Comparison of ENCODE assay signal across 8 cellular contexts in genomic region chr1:92804721-92805169, GRCh38. TPM values are rescaled to one million over a fixed set of nuclear protein-coding genes. Genes with fewer than 3 reads are reported as not detected.
A peak's percentile ranks its signal among the peaks of the same experiment; 100 is the strongest.
DNase-seq lines count a peak whose midpoint lies in the region; ATAC-seq and TF ChIP-seq lines count a peak whose summit lies in the region.

No MANE protein-coding gene starts in this region.

- TF ChIP-seq RAD21 in liver (IDR thresholded peaks at IDR 0.05): no peak

- intact Hi-C loops in A673 (cut with micrococcal nuclease; ENCODE audit: unreplicated experiment): no loop called here
- intact Hi-C loops in tibial artery (cut with DNase I; ENCODE audit: low total_unique reads): no loop called here

- H3K36me3 ChIP-seq in A673 (ENCODE audit: insufficient read depth, low read length, poor library complexity, severe bottlenecking) (no peaks in the 10 kb centered on the region), liver (ENCODE audit: control insufficient read depth in 4 of 4, insufficient read depth in 3 of 4, low read depth in 1 of 4, low read length in 3 of 4) (no peaks in the 10 kb centered on the region), tibial artery (no peaks in the 10 kb centered on the region)

- ATAC-seq in GM18858 (IDR thresholded peaks at IDR 0.05; ENCODE audit: unreplicated experiment): peak; percentile 55

- CTCF ChIA-PET in A673 (lab: Charles Lee): no interaction called here

- no peaks in the 10 kb centered on the region for H3K36me3 Mint-ChIP-seq in nephron progenitor cell (ENCODE audit: low read depth)

- BruUV-seq in A673 (replicated peaks; lab: Mats Ljungman, UMichigan): no TSS peak

- POLR2A ChIA-PET in A673 (lab: Charles Lee; ENCODE audit: low non-redundant PET): no interaction called here

- WGBS in liver: 38% methylated on average over 7 of the region's 7 CpGs

- H3K4me1 ChIP-seq in A673 (ENCODE audit: insufficient read depth, low read length, poor library complexity, severe bottlenecking): no peaks in the 10 kb centered on the region
- no peaks in the 10 kb centered on the region for H3K4me1 ChIP-seq in liver (ENCODE audit: control insufficient read depth in 4 of 4, insufficient read depth in 4 of 4, low read length in 3 of 4)
- H3K4me1 ChIP-seq in tibial artery: peaks cover 0 to 7% (median 2%) of the 10 kb centered on the region in 4 donors

- H3K9me3 ChIP-seq in A673 (ENCODE audit: low read depth, low read length, poor library complexity, severe bottlenecking) (no peaks in the 10 kb centered on the region), liver (ENCODE audit: control insufficient read depth in 4 of 4, low read length in 3 of 4) (no peaks in the 10 kb centered on the region), tibial artery (no peaks in the 10 kb centered on the region)

- H3K27ac ChIP-seq in A673 (ENCODE audit: low read depth, low read length, poor library complexity, severe bottlenecking) (no peak overlapping the region), liver (ENCODE audit: low read depth in 1 of 2, low read length in 2 of 2) (peak overlapping the region; percentile 37 to 38), tibial artery (peak overlapping the region; percentile 14 to 27)

- H3K9ac ChIP-seq in liver (ENCODE audit: low read depth in 1 of 2, low read length in 2 of 2): no peak overlapping the region

- TF ChIP-seq CTCF in A673 (conservative IDR thresholded peaks at IDR 0.05; ENCODE audit: low read depth, low read length) (no peak), liver (IDR thresholded peaks at IDR 0.05; ENCODE audit: low read depth, low read length, missing input control) (no peak), tibial artery (IDR thresholded peaks at IDR 0.05) (no peak), nephron progenitor cell (IDR thresholded peaks at IDR 0.05) (no peak)

- H3K27me3 Mint-ChIP-seq in nephron progenitor cell (ENCODE audit: low read depth, poor library complexity): peaks cover 3% of the 10 kb centered on the region

- H3K4me3 ChIP-seq in A673 (ENCODE audit: low read depth, low read length, poor library complexity, severe bottlenecking) (no peak overlapping the region), liver (ENCODE audit: low read depth in 1 of 3, low read length in 3 of 3) (no peak overlapping the region), tibial artery (no peak overlapping the region)

- no peak overlapping the region for H3K27ac Mint-ChIP-seq in nephron progenitor cell

- no peak overlapping the region for H3K4me3 Mint-ChIP-seq in nephron progenitor cell

- H3K9me3 Mint-ChIP-seq in nephron progenitor cell: no peaks in the 10 kb centered on the region

- DNase-seq in A673 (ENCODE audit: low spot score) (peak; percentile 84), NCI-H226 (peak; percentile 99), dedifferentiated amniotic fluid mesenchymal stem cell (ENCODE audit: extremely low spot score) (peak; percentile 70), tibial artery (peak; percentile 70 to 78), nephron progenitor cell (no peak)
- no peak for DNase-seq in activated effector memory CD4-positive, alpha-beta T cell treated with anti-CD3 and anti-CD28 coated beads, Interleukin-2, amount 50 U/mL, for 16 hours

- H3K27me3 ChIP-seq in A673 (replicated peaks; ENCODE audit: insufficient read depth, low read depth, low read length, poor library complexity): no peaks in the 10 kb centered on the region
- no peaks in the 10 kb centered on the region for H3K27me3 ChIP-seq in liver (ENCODE audit: control insufficient read depth in 4 of 4, insufficient read depth in 4 of 4, low read length in 3 of 4)
- H3K27me3 ChIP-seq in tibial artery: no peaks in the 10 kb centered on the region

- H3K4me1 Mint-ChIP-seq in nephron progenitor cell: no peaks in the 10 kb centered on the region

TF ChIP-seq in liver, 16 proteins besides CTCF, POLR2A, EP300 and RAD21:
- TF ChIP-seq JUND (IDR thresholded peaks at IDR 0.05): peak; percentile 45 to 61
- no peak for TF ChIP-seq HNF4A (conservative IDR thresholded peaks at IDR 0.05)
- TF ChIP-seq FOXA1 (IDR thresholded peaks at IDR 0.05): no peak
- TF ChIP-seq SP1 (IDR thresholded peaks at IDR 0.05): peak; percentile 47
- TF ChIP-seq NR2F2 (IDR thresholded peaks at IDR 0.05): peak; percentile 93
- peak; percentile 22 to 23 for TF ChIP-seq RXRA (IDR thresholded peaks at IDR 0.05)

RNA-seq across cellular contexts. Expression of gene EVI5, which starts 19.8 kb away (rescaled TPM):
- total RNA-seq in A673 (2021): 31.6 and 32.6 TPM in 2 replicates
- 10 to 100 TPM; 24.6 to 35.9 TPM for total RNA-seq in liver
- polyA plus RNA-seq in liver: 10 to 100 TPM in 1 of 2 donors, 1 to 10 TPM in 1; 4.0 to 13.6 TPM

RNA-seq across cellular contexts. Expression of gene RPL5, which starts 27.1 kb away (rescaled TPM):
- 1,348 and 1,415 TPM in 2 replicates for total RNA-seq in A673 (2021)
- total RNA-seq in liver: 100 to 1,000 TPM; 336 to 765 TPM
- 100 to 1,000 TPM; 359 to 442 TPM for polyA plus RNA-seq in liver

Comparison
In these comparisons a context has a peak if more than half of its experiments do, and no peak if none do; other contexts are left out.
1. DNase-seq: peak in A673 (single experiment), NCI-H226 (single experiment), dedifferentiated amniotic fluid mesenchymal stem cell (single experiment) and tibial artery (2 of 2); none in nephron progenitor cell (single experiment) and activated effector memory CD4-positive, alpha-beta T cell treated with anti-CD3 and anti-CD28 coated beads, Interleukin-2, amount 50 U/mL, for 16 hours (single experiment).